In genomic region chr12:109449845-109450532, GRCh38 we compare ENCODE assay signal across 18 cellular contexts. TPM values are rescaled to one million over a fixed set of nuclear protein-coding genes. Genes with fewer than 3 reads are reported as not detected.
DNase-seq lines count a peak whose midpoint lies in the region; ATAC-seq, FAIRE-seq and TF ChIP-seq lines count a peak whose summit lies in the region.
"Had no signal": no experiment of that assay in that cellular context is flagged by ENCODE, and none has a peak within 500 bp of the region (broad histone marks: within the 10 kb centered on the region; RNA-seq: fewer than 3 reads in every experiment).

No MANE protein-coding gene starts in this region.

- no peak overlapping the region for H3K14ac ChIP-seq in mesenchymal stem cell (ENCODE audit: low read length in 2 of 2)

- H3K4me2 ChIP-seq in A549, result no peak overlapping the region
- H3K4me2 ChIP-seq in mesenchymal stem cell (ENCODE audit: low read length, poor library complexity, severe bottlenecking), result no peak overlapping the region

- POLR2A ChIA-PET in A549 (lab: Yijun Ruan, JAX), result no interaction called here

- peak overlapping the region; percentile 43 for H4K91ac ChIP-seq in mesenchymal stem cell (ENCODE audit: low read length)

- no peak overlapping the region for H2AK5ac ChIP-seq in mesenchymal stem cell (ENCODE audit: low read length, severe bottlenecking)

- no peak overlapping the region for H3K27ac ChIP-seq in A549
- no peak overlapping the region for H3K27ac ChIP-seq in mesenchymal stem cell (ENCODE audit: low read length, poor library complexity, severe bottlenecking)
- H3K27ac ChIP-seq: parathyroid adenoma, suprapubic skin had no signal

- H3K4me3 ChIP-seq in A549 (no peak overlapping the region), astrocyte of the spinal cord (ENCODE audit: low read depth, low read length) (no peak overlapping the region), mesenchymal stem cell (ENCODE audit: insufficient read depth in 1 of 2, low read depth in 1 of 2, low read length in 2 of 2) (no peak overlapping the region), lower leg skin (ENCODE audit: low read depth, poor library complexity, severe bottlenecking) (no peak overlapping the region)
- H3K4me3 ChIP-seq: suprapubic skin had no signal

- no peak for TF ChIP-seq EP300 in A549 (IDR thresholded peaks at IDR 0.05)

- H4K8ac ChIP-seq in mesenchymal stem cell (ENCODE audit: low read length), result no peak overlapping the region

- peaks cover 57 to 99% of the 10 kb centered on the region in 2 experiments for H3K36me3 ChIP-seq in mesenchymal stem cell (ENCODE audit: control insufficient read depth in 1 of 2, insufficient read depth in 2 of 2, low read depth in 1 of 2, low read length in 2 of 2)

- H2BK120ac ChIP-seq in mesenchymal stem cell (ENCODE audit: low read depth, low read length), result no peak overlapping the region

- H3K27me3 ChIP-seq in mesenchymal stem cell (ENCODE audit: control insufficient read depth in 1 of 2, insufficient read depth in 1 of 2, low read length in 2 of 2), result no peaks in the 10 kb centered on the region
- H3K27me3 ChIP-seq: suprapubic skin had no signal

- no peak overlapping the region for H3K4me3 Mint-ChIP-seq in HFFc6
- H3K4me3 Mint-ChIP-seq: activated CD4-positive, alpha-beta memory T cell treated with anti-CD3 and anti-CD28 coated beads, Interleukin-2, amount 10 ng/mL, durations not matched to agents 7 days and 5 days; mesothelial cell of epicardium had no signal

- peaks cover 40% of the 10 kb centered on the region for H3K36me3 Mint-ChIP-seq in HFFc6 (ENCODE audit: low read depth)

- peak overlapping the region; percentile 52 to 55 for H3K18ac ChIP-seq in mesenchymal stem cell (ENCODE audit: low read depth in 1 of 2, low read length in 2 of 2)

- no peaks in the 10 kb centered on the region for H3K9me3 ChIP-seq in A549
- H3K9me3 ChIP-seq in mesenchymal stem cell (ENCODE audit: control insufficient read depth, low read length), result no peaks in the 10 kb centered on the region
- H3K9me3 ChIP-seq: suprapubic skin had no signal

- no peak for FAIRE-seq in A549 (lab: Jason Lieb, UNC)

- H2BK5ac ChIP-seq in mesenchymal stem cell (ENCODE audit: low read depth, low read length, poor library complexity, severe bottlenecking), result no peak overlapping the region

- in situ Hi-C loops in astrocyte of the spinal cord (cut with HindIII; ENCODE audit: low sequenced_read_pairs), result no loop called here

- no peak overlapping the region for H3K23ac ChIP-seq in mesenchymal stem cell (ENCODE audit: low read length in 2 of 2)

- intact Hi-C loops in lower leg skin (cut with DNase I; ENCODE audit: low total_unique reads), result no loop called here

- CTCF ChIA-PET in A549 (lab: Yijun Ruan, JAX), result interaction anchor here (1.0 to 1.8 kb wide), 9 partner anchors 10 to 29 kb away, joined by 3 to 11 read pairs (median 3); no protein-coding TSS in a partner anchor

- peak overlapping the region in 1 of 2 experiments; percentile 6 for H2BK12ac ChIP-seq in mesenchymal stem cell (ENCODE audit: low read length in 2 of 2)

- TF ChIP-seq RAD21 in A549 (conservative IDR thresholded peaks at IDR 0.05 in 1 of 2, IDR thresholded peaks at IDR 0.05 in 1 of 2), result no peak

- H3K79me1 ChIP-seq in mesenchymal stem cell (replicated peaks; ENCODE audit: low read length, poor library complexity, severe bottlenecking), result peaks cover 46% of the 10 kb centered on the region

- no peak overlapping the region for H3K4ac ChIP-seq in mesenchymal stem cell (ENCODE audit: low read depth in 1 of 2, low read length in 2 of 2)

- DNase-seq in A549 (ENCODE audit: low read depth in 1 of 2, low spot score in 1 of 2), result peak in 1 of 2 experiments; percentile 31
- DNase-seq in HFFc6, result no peak
- DNase-seq in astrocyte of the spinal cord (ENCODE audit: low read depth, low spot score), result no peak
- no peak for DNase-seq in mesenchymal stem cell
- no peak for DNase-seq in OCI-M1 (lab: John Stamatoyannopoulos, UW)
- no peak for DNase-seq in lower leg skin (ENCODE audit: low spot score in 2 of 2)
- DNase-seq in Ammon's horn (ENCODE audit: low spot score), result no peak
- DNase-seq: activated CD4-positive, alpha-beta memory T cell treated with anti-CD3 and anti-CD28 coated beads, Interleukin-2, amount 10 ng/mL, durations not matched to agents 7 days and 5 days; foreskin melanocyte; KBM-7; NCI-H1417 treated with DMSO at 0.1 percent for 48 hours; NCI-H524 treated with DMSO at 0.1 percent for 48 hours; stimulated activated CD4-positive, alpha-beta T cell treated with anti-CD3 and anti-CD28 coated beads, Interleukin-15, amount 100 ng/mL, for 24 hours had no signal

- WGBS in A549 (ENCODE audit: missing lambda C conversion rate), result 84% methylated on average over 16 of the region's 16 CpGs
- WGBS in mesenchymal stem cell, result 88% methylated on average over 15 of the region's 16 CpGs
- WGBS in lower leg skin, 2 donors, result 81 to 82% methylated on average over 16 of the region's 16 CpGs

- TF ChIP-seq POLR2A in A549 (IDR thresholded peaks at IDR 0.05; ENCODE audit: low read length) (no peak), lower leg skin (IDR thresholded peaks at IDR 0.05) (no peak)

- no peaks in the 10 kb centered on the region for H3K4me1 ChIP-seq in A549
- H3K4me1 ChIP-seq in mesenchymal stem cell (ENCODE audit: control insufficient read depth, insufficient read depth, low read depth, low read length), result peaks cover 8% of the 10 kb centered on the region
- H3K4me1 ChIP-seq: parathyroid adenoma, suprapubic skin had no signal

- peaks cover 43% of the 10 kb centered on the region for H3K4me1 Mint-ChIP-seq in HFFc6 (ENCODE audit: low read depth)
- H3K4me1 Mint-ChIP-seq: mesothelial cell of epicardium had no signal

- no peak overlapping the region for H3K9ac ChIP-seq in mesenchymal stem cell (ENCODE audit: low read length)
- H3K9ac ChIP-seq: parathyroid adenoma had no signal

- H2AFZ ChIP-seq in mesenchymal stem cell (ENCODE audit: low read depth, low read length), result no peak overlapping the region
- H2AFZ ChIP-seq: parathyroid adenoma had no signal

- no peak overlapping the region for H2BK15ac ChIP-seq in mesenchymal stem cell (ENCODE audit: low read depth, poor library complexity, severe bottlenecking)

- no peaks in the 10 kb centered on the region for H3K9me3 Mint-ChIP-seq in HFFc6
- H3K9me3 Mint-ChIP-seq: activated CD4-positive, alpha-beta memory T cell treated with anti-CD3 and anti-CD28 coated beads, Interleukin-2, amount 10 ng/mL, durations not matched to agents 7 days and 5 days; activated T-helper 2 cell treated with anti-CD3 and anti-CD28 coated beads, Interferon-gamma antibody, Interleukin-2, Interleukin-4, amounts not matched to agents 10 μg/mL and 5 μg/mL and 100 μg/mL, durations not matched to agents 14 hours and 24 hours and 36 hours; mesothelial cell of epicardium had no signal

- TF ChIP-seq CTCF in A549 (IDR thresholded peaks at IDR 0.05) (peak; percentile 20; the same call in 1 of the 3 replicates), HFFc6 (IDR thresholded peaks at IDR 0.05) (peak; percentile 47; the same call in 1 of the 2 replicates), astrocyte of the spinal cord (IDR thresholded peaks at IDR 0.05; ENCODE audit: low read depth, low read length) (peak; percentile 13), lower leg skin (IDR thresholded peaks at IDR 0.05) (no peak)

- peak overlapping the region; percentile 4; the same call in 1 of the 2 replicates for H3K27ac Mint-ChIP-seq in HFFc6
- H3K27ac Mint-ChIP-seq: activated T-helper 2 cell treated with anti-CD3 and anti-CD28 coated beads, Interferon-gamma antibody, Interleukin-2, Interleukin-4, amounts not matched to agents 10 μg/mL and 5 μg/mL and 100 μg/mL, durations not matched to agents 14 hours and 24 hours and 36 hours; mesothelial cell of epicardium had no signal

- peak; percentile 68 to 82; a peak in 5 of 6 replicates for ATAC-seq in A549
- ATAC-seq in HG03159 (IDR thresholded peaks at IDR 0.05; ENCODE audit: unreplicated experiment), result no peak

- peaks cover 2% of the 10 kb centered on the region; the same call in 1 of the 2 replicates for H3K27me3 Mint-ChIP-seq in HFFc6 (ENCODE audit: insufficient read depth)
- H3K27me3 Mint-ChIP-seq: activated CD4-positive, alpha-beta memory T cell treated with anti-CD3 and anti-CD28 coated beads, Interleukin-2, amount 10 ng/mL, durations not matched to agents 7 days and 5 days had no signal

TF ChIP-seq in A549, 52 proteins besides CTCF, POLR2A, EP300 and RAD21:
- no peak for TF ChIP-seq HOXA7 (CRISPR knock-in tag; IDR thresholded peaks at IDR 0.05)

RNA-seq across cellular contexts. Expression of gene KCTD10, which starts 27.1 kb away (rescaled TPM):
- 50.4 and 52.3 TPM in 2 replicates for polyA plus RNA-seq in A549 (2011; rRNA removed)
- polyA plus RNA-seq in A549 (2012; cell fraction: cytosol; rRNA removed), result 42.8 and 54.6 TPM in 2 replicates
- polyA plus RNA-seq in A549 (2012; cell fraction: nucleus; rRNA removed), result 49.1 and 57.4 TPM in 2 replicates
- 42.9 to 50.6 TPM (median 43.5 TPM) in 3 replicates for polyA plus RNA-seq in A549 (2017; fragmentation: RNase III; extraction: RNeasy Plus Mini Kit Qiagen cat#74134 plus additional on column Dnase treatment)
- 94.5 and 141 TPM in 2 replicates for polyA minus RNA-seq in A549 (2011; rRNA and poly(A)+ RNA removed)
- 100 to 1,000 TPM; 127 to 145 (median 134) TPM for total RNA-seq in HFFc6 (2021; fragmentation: NEBNext Ultra II Directional; extraction: Animal tissue kit (Norgen Biotek cat#: 25700))
- 139 TPM for polyA plus RNA-seq in mesenchymal stem cell (2013, experiment 1 of 2)
- polyA plus RNA-seq in mesenchymal stem cell (2013, experiment 2 of 2), result 132 TPM
- total RNA-seq in lower leg skin, result 10 to 100 TPM; 22.3 to 60.1 (median 44.1) TPM

RNA-seq across cellular contexts. Expression of gene UBE3B, which starts 27.4 kb away (rescaled TPM):
- polyA plus RNA-seq in A549 (2011; rRNA removed) (38.0 and 42.4 TPM in 2 replicates), A549 (2017; fragmentation: RNase III; extraction: RNeasy Plus Mini Kit Qiagen cat#74134 plus additional on column Dnase treatment) (14.0 to 15.4 TPM (median 14.5 TPM) in 3 replicates)
- polyA plus RNA-seq in A549 (2012; cell fraction: cytosol; rRNA removed), result 17.5 and 20.6 TPM in 2 replicates
- polyA plus RNA-seq in A549 (2012; cell fraction: nucleus; rRNA removed), result 36.1 and 38.6 TPM in 2 replicates
- 65.6 and 73.8 TPM in 2 replicates for polyA minus RNA-seq in A549 (2011; rRNA and poly(A)+ RNA removed)
- total RNA-seq in HFFc6 (2021; fragmentation: NEBNext Ultra II Directional; extraction: Animal tissue kit (Norgen Biotek cat#: 25700)), result 10 to 100 TPM; 41.3 to 43.6 (median 43.1) TPM
- 19.1 TPM for polyA plus RNA-seq in mesenchymal stem cell (2013, experiment 1 of 2)
- polyA plus RNA-seq in mesenchymal stem cell (2013, experiment 2 of 2), result 19.2 TPM
- total RNA-seq in lower leg skin, result 10 to 100 TPM; 42.7 to 49.9 (median 46.3) TPM

Comparison
In these comparisons a context has a peak if more than half of its experiments do, and no peak if none do; other contexts are left out.
1. CTCF ChIP-seq: peak in A549 (single experiment), HFFc6 (single experiment) and astrocyte of the spinal cord (single experiment); none in lower leg skin (0 of 3).